ENCODE assay signal across 1 cellular context in genomic region chr6:158817298-158818007, GRCh38.
TF ChIP-seq lines count a peak whose summit lies in the region.

No MANE protein-coding gene starts in this region.

TF ChIP-seq in SK-N-SH, 30 proteins besides CTCF, POLR2A, EP300 and RAD21 (continued from another document):
- TF ChIP-seq REST (IDR thresholded peaks at IDR 0.05; ENCODE audit: low read depth, low read length), result no peak
- TF ChIP-seq MXI1 (IDR thresholded peaks at IDR 0.05; ENCODE audit: low read depth, low read length), result peak; percentile 57; the same call in 1 of the 2 replicates
- TF ChIP-seq NFIC (IDR thresholded peaks at IDR 0.05; ENCODE audit: borderline replicate concordance), result no peak
- no peak for TF ChIP-seq PBX3 (IDR thresholded peaks at IDR 0.05)
